Comparison of ENCODE assay signal across 13 cellular contexts in genomic region chr7:105885386-105886111, GRCh38. TPM values are rescaled to one million over a fixed set of nuclear protein-coding genes. Genes with fewer than 3 reads are reported as not detected.
DNase-seq lines count a peak whose midpoint lies in the region; ATAC-seq lines count a peak whose summit lies in the region.
"Had no signal": no experiment of that assay in that cellular context is flagged by ENCODE, and none has a peak within 500 bp of the region (broad histone marks: within the 10 kb centered on the region; RNA-seq: fewer than 3 reads in every experiment).

No MANE protein-coding gene starts in this region.

- H3K4me2 ChIP-seq in BLaER1: peak overlapping the region; percentile 23; the same call in 1 of the 2 replicates
- H3K4me2 ChIP-seq: GM23338 had no signal

- H3K27ac ChIP-seq in BLaER1: no peak overlapping the region
- H3K27ac ChIP-seq: dorsolateral prefrontal cortex had no signal

- H3K9ac ChIP-seq in BLaER1: no peak overlapping the region

- 0 out of 2 replicates have a peak, but pooled peaks cover 3% of the 10 kb centered on the region for H3K9me3 ChIP-seq in BLaER1

- H4K20me1 ChIP-seq in BLaER1: no peaks in the 10 kb centered on the region

- H3K36me3 ChIP-seq in BLaER1: no peaks in the 10 kb centered on the region

- no peaks in the 10 kb centered on the region; the same call in 1 of the 2 replicates for H3K27me3 ChIP-seq in BLaER1
- H3K27me3 ChIP-seq: dorsolateral prefrontal cortex had no signal

- H3K4me3 ChIP-seq in BLaER1: no peak overlapping the region
- H3K4me3 ChIP-seq: dorsolateral prefrontal cortex, GM23338 had no signal

- no peak for ATAC-seq in HG02870 (IDR thresholded peaks at IDR 0.05; ENCODE audit: unreplicated experiment)
- ATAC-seq: GM23338; Panc1; stimulated activated naive B cell treated with anti-CD40 and anti-IgM and Interleukin-4, amounts not matched to agents 10 μg/mL and 1 μg/mL and 100 μg/mL, for 72 hours had no signal

- DNase-seq in DMS153 (lab: John Stamatoyannopoulos, UW) (peak; percentile 23), NCI-H345 treated with DMSO at 0.1 percent for 48 hours (lab: John Stamatoyannopoulos, UW; ENCODE audit: unreplicated experiment) (peak; percentile 56), fibroblast of gingiva (ENCODE audit: low read depth) (peak; percentile 9), ureter (ENCODE audit: low spot score) (no peak), AG08395 (ENCODE audit: low spot score) (no peak)
- DNase-seq: EL; Kasumi-1; stimulated activated naive B cell treated with anti-CD40 and anti-IgM and Interleukin-4, amounts not matched to agents 10 μg/mL and 1 μg/mL and 100 μg/mL, for 72 hours had no signal

- H3K4me1 ChIP-seq in BLaER1: peaks cover 9% of the 10 kb centered on the region

RNA-seq across cellular contexts. Expression of gene ATXN7L1, which starts 9.2 kb away (rescaled TPM):
- 31.6 TPM for total RNA-seq in ureter

Comparison
In these comparisons a context has a peak if more than half of its experiments do, and no peak if none do; other contexts are left out.
1. DNase-seq: peak in DMS153 (single experiment), NCI-H345 treated with DMSO at 0.1 percent for 48 hours (single experiment) and fibroblast of gingiva (single experiment); none in ureter (single experiment) and AG08395 (single experiment).